Comparison of ENCODE assay signal across 23 cellular contexts in genomic region chr20:52496191-52496590, GRCh38.
"Had no signal": no experiment of that assay in that cellular context is flagged by ENCODE, and none has a peak within 500 bp of the region (broad histone marks: within the 10 kb centered on the region; RNA-seq: fewer than 3 reads in every experiment).

No MANE protein-coding gene starts in this region.

- H3K36me3 ChIP-seq: colonic mucosa, neural progenitor cell, right lobe of liver, stomach, thyroid gland, vagina had no signal

- H3K4me1 ChIP-seq: colonic mucosa, parathyroid adenoma, right lobe of liver, stomach, thyroid gland, vagina had no signal

- H3K9ac ChIP-seq: neural progenitor cell, parathyroid adenoma had no signal

- H3K4me2 ChIP-seq: neural progenitor cell had no signal

- ATAC-seq: esophagus mucosa; left colon; naive thymus-derived CD4-positive, alpha-beta T cell; right lobe of liver; stimulated activated effector memory CD8-positive, alpha-beta T cell treated with anti-CD3 and anti-CD28 coated beads, Interleukin-12 subunit alpha, Interleukin-12 subunit beta, amount 100 ng/mL, for 72 hours had no signal

- H2AFZ ChIP-seq: neural progenitor cell, parathyroid adenoma had no signal

- H3K9me3 ChIP-seq: colonic mucosa, right lobe of liver, stomach, thyroid gland, vagina had no signal

- H3K27me3 ChIP-seq: colonic mucosa, neural progenitor cell, right lobe of liver, stomach, thyroid gland, vagina had no signal

- H3K79me2 ChIP-seq: parathyroid adenoma had no signal

- DNase-seq: colonic mucosa; effector CD8-positive, alpha-beta T cell; endodermal cell; hypothalamus; immature natural killer cell; islet precursor cell; kidney glomerular epithelial cell; left colon; mesendoderm; midbrain; naive thymus-derived CD4-positive, alpha-beta T cell; right lobe of liver; stimulated activated CD4-positive, alpha-beta T cell treated with anti-CD3 and anti-CD28 coated beads, Interleukin-2, amount 100 ng/mL, for 24 hours; stimulated activated CD4-positive, alpha-beta T cell treated with anti-CD3 and anti-CD28 coated beads, Interleukin-4, amount 100 ng/mL, for 24 hours; stimulated activated naive CD4-positive, alpha-beta T cell treated with Interleukin-2 at 50 U/mL for 16 hours; stomach; thyroid gland had no signal

- H3K4me3 ChIP-seq: colonic mucosa, neural progenitor cell, right lobe of liver, stomach, thyroid gland, vagina had no signal

- H3K27ac ChIP-seq: colonic mucosa, epithelial cell of prostate, neural progenitor cell, parathyroid adenoma, right lobe of liver, stomach, thyroid gland, vagina had no signal
